ENCODE assay signal across 21 cellular contexts in genomic region chr3:30549600-30549999, GRCh38. TPM values are rescaled to one million over a fixed set of nuclear protein-coding genes. Genes with fewer than 3 reads are reported as not detected.
DNase-seq lines count a peak whose midpoint lies in the region; ATAC-seq, FAIRE-seq and TF ChIP-seq lines count a peak whose summit lies in the region.
"Had no signal": no experiment of that assay in that cellular context is flagged by ENCODE, and none has a peak within 500 bp of the region (broad histone marks: within the 10 kb centered on the region; RNA-seq: fewer than 3 reads in every experiment).

No MANE protein-coding gene starts in this region.

- CTCF ChIA-PET in A549 (lab: Yijun Ruan, JAX): no interaction called here

- no peak overlapping the region for H3K4me3 ChIP-seq in A549
- H3K4me3 ChIP-seq in RWPE2 (ENCODE audit: severe bottlenecking): no peak overlapping the region
- H3K4me3 ChIP-seq in spleen: no peak overlapping the region
- no peak overlapping the region for H3K4me3 ChIP-seq in WERI-Rb-1 (ENCODE audit: low read depth, low read length)
- H3K4me3 ChIP-seq: colonic mucosa, K562, left lung, vagina had no signal

- H3K27me3 ChIP-seq in H9 (ENCODE audit: insufficient read depth, low read length): no peaks in the 10 kb centered on the region
- no peaks in the 10 kb centered on the region for H3K27me3 ChIP-seq in RWPE2 (ENCODE audit: insufficient read depth, poor library complexity, severe bottlenecking)
- no peaks in the 10 kb centered on the region for H3K27me3 ChIP-seq in spleen (replicated peaks in 1 of 7)
- no peaks in the 10 kb centered on the region for H3K27me3 ChIP-seq in WERI-Rb-1 (ENCODE audit: insufficient read depth, low read depth, severe bottlenecking)
- H3K27me3 ChIP-seq: colonic mucosa, left lung, vagina had no signal

- H4K8ac ChIP-seq in H9 (replicated peaks; ENCODE audit: insufficient read length, low read depth, low read length): no peak overlapping the region

- H3K18ac ChIP-seq in H9 (ENCODE audit: insufficient read length, low read depth, low read length): no peak overlapping the region

- no peak overlapping the region for H3T11ph ChIP-seq in H9 (ENCODE audit: low read length)

- TF ChIP-seq POLR2A in A549 (IDR thresholded peaks at IDR 0.05; ENCODE audit: low read length) (no peak), spleen (IDR thresholded peaks at IDR 0.05) (no peak)

- H3K4ac ChIP-seq in H9 (ENCODE audit: low read depth, low read length): no peak overlapping the region

- H3K4me2 ChIP-seq in A549 (no peak overlapping the region), H9 (ENCODE audit: insufficient read depth, insufficient read length, low read length) (no peak overlapping the region)

- no peak overlapping the region for H2BK15ac ChIP-seq in H9 (ENCODE audit: low read depth, low read length)

- H4K5ac ChIP-seq in H9 (ENCODE audit: insufficient read length, low read depth, low read length): no peak overlapping the region

- TF ChIP-seq CTCF in A549 (IDR thresholded peaks at IDR 0.05): no peak
- TF ChIP-seq CTCF in H9 (conservative IDR thresholded peaks at IDR 0.05): no peak
- TF ChIP-seq CTCF in RWPE2 (IDR thresholded peaks at IDR 0.05; ENCODE audit: poor library complexity, severe bottlenecking): no peak
- no peak for TF ChIP-seq CTCF in natural killer cell (IDR thresholded peaks at IDR 0.05)
- TF ChIP-seq CTCF in spleen (IDR thresholded peaks at IDR 0.05 in 8 of 11, conservative IDR thresholded peaks at IDR 0.05 in 3 of 11): no peak
- no peak for TF ChIP-seq CTCF in WERI-Rb-1 (IDR thresholded peaks at IDR 0.05; ENCODE audit: low read depth, low read length)

- H3K56ac ChIP-seq in H9 (ENCODE audit: insufficient read length, low read depth, low read length): no peak overlapping the region

- H3K4me3 Mint-ChIP-seq in H9 (0 out of 5 replicates have a peak overlapping the region, but pooled peaks of 1 of the 2 experiments have one; percentile 30), natural killer cell (no peak overlapping the region)
- H3K4me3 Mint-ChIP-seq: activated T-cell treated with anti-CD3 and anti-CD28 coated beads, Interleukin-2, amount 50 U/mL, for 72 hours; CD4-positive, alpha-beta memory T cell; T-helper 17 cell had no signal

- FAIRE-seq in A549 (lab: Jason Lieb, UNC): no peak
- FAIRE-seq: K562 had no signal

- intact Hi-C loops in natural killer cell (cut with micrococcal nuclease) (no loop called here), spleen (cut with DNase I; ENCODE audit: low total_unique reads) (no loop called here)

- H2AFZ ChIP-seq in H9 (ENCODE audit: low read length): no peak overlapping the region

- H3K14ac ChIP-seq in H9 (ENCODE audit: insufficient read depth, low read length): no peak overlapping the region

- TF ChIP-seq EP300 in A549 (IDR thresholded peaks at IDR 0.05): no peak

- H3K4me1 ChIP-seq in A549 (peaks cover 36% of the 10 kb centered on the region), H9 (ENCODE audit: insufficient read depth, low read length) (peaks cover 14% of the 10 kb centered on the region; the same call in 1 of the 2 replicates), RWPE2 (ENCODE audit: insufficient read depth, poor library complexity, severe bottlenecking) (peaks cover 35% of the 10 kb centered on the region), spleen (peaks cover 0 to 17% (median 2%) of the 10 kb centered on the region in 6 donors)
- H3K4me1 ChIP-seq: colonic mucosa, left lung had no signal

- POLR2A ChIA-PET in A549 (lab: Yijun Ruan, JAX): no interaction called here

- 79% methylated on average over 4 of the region's 4 CpGs for WGBS in A549 (ENCODE audit: missing lambda C conversion rate)
- WGBS in H9 (ENCODE audit: extremely low coverage, insufficient read length, low lambda C conversion rate): no CpG with 5 or more reads among the region's 4 CpGs
- WGBS in spleen, 5 donors: 62 to 81% (median 68%) methylated on average over 4 of the region's 4 CpGs

- H2BK12ac ChIP-seq in H9 (ENCODE audit: insufficient read length, low read depth, low read length): no peak overlapping the region

- no peaks in the 10 kb centered on the region for H3K79me2 ChIP-seq in H9 (ENCODE audit: insufficient read depth, low read length)

- H3K27ac Mint-ChIP-seq in H9 (peak overlapping the region; percentile 57 to 93 (median 71); a peak in 5 of 7 replicates), natural killer cell (no peak overlapping the region)
- H3K27ac Mint-ChIP-seq: activated T-cell treated with anti-CD3 and anti-CD28 coated beads, Interleukin-2, amount 50 U/mL, for 72 hours; CD4-positive, alpha-beta memory T cell; T-helper 17 cell had no signal

- TF ChIP-seq RAD21 in A549 (conservative IDR thresholded peaks at IDR 0.05 in 1 of 2, IDR thresholded peaks at IDR 0.05 in 1 of 2): no peak

- H2BK20ac ChIP-seq in H9 (ENCODE audit: low read depth, low read length, poor library complexity, severe bottlenecking): no peak overlapping the region

- no peak overlapping the region for H2BK120ac ChIP-seq in H9 (ENCODE audit: low read depth, low read length, poor library complexity, severe bottlenecking)

- ATAC-seq in A549 (no peak), RWPE2 (ENCODE audit: low read depth) (no peak), natural killer cell (no peak)
- ATAC-seq: activated naive CD4-positive, alpha-beta T cell treated with anti-CD3 and anti-CD28 coated beads, Interleukin-2, amount 50 U/mL, for 72 hours; activated T-cell treated with anti-CD3 and anti-CD28 coated beads, Interleukin-2, amount 50 U/mL, for 72 hours; K562; left lung; T-helper 17 cell had no signal

- no peaks in the 10 kb centered on the region for H3K23me2 ChIP-seq in H9 (ENCODE audit: insufficient read length, low read depth, low read length, poor library complexity, severe bottlenecking)

- no peaks in the 10 kb centered on the region for H4K20me1 ChIP-seq in H9 (ENCODE audit: control insufficient read depth, insufficient read depth, insufficient read length)

- H3K79me1 ChIP-seq in H9 (ENCODE audit: insufficient read depth, low read depth, low read length, poor library complexity, severe bottlenecking): no peaks in the 10 kb centered on the region

- H3K27ac ChIP-seq in A549 (peak overlapping the region; percentile 4 to 53; a peak in 3 of 6 replicates), H9 (ENCODE audit: insufficient read length, low read depth, low read length) (peak overlapping the region; percentile 95), RWPE2 (ENCODE audit: poor library complexity, severe bottlenecking) (peak overlapping the region; percentile 76), spleen (no peak overlapping the region), WERI-Rb-1 (no peak overlapping the region)
- H3K27ac ChIP-seq: colonic mucosa, vagina had no signal

- H3K27me3 Mint-ChIP-seq in H9 (ENCODE audit: low read depth): no peaks in the 10 kb centered on the region; the same call in 1 of the 2 replicates
- H3K27me3 Mint-ChIP-seq in natural killer cell (ENCODE audit: low read depth in 2 of 2): no peaks in the 10 kb centered on the region
- H3K27me3 Mint-ChIP-seq: CD4-positive, alpha-beta memory T cell; T-helper 17 cell had no signal

- H3K36me3 ChIP-seq in RWPE2 (ENCODE audit: low read depth): no peaks in the 10 kb centered on the region
- H3K36me3 ChIP-seq in spleen: no peaks in the 10 kb centered on the region
- H3K36me3 ChIP-seq in WERI-Rb-1: no peaks in the 10 kb centered on the region
- H3K36me3 ChIP-seq: colonic mucosa, left lung, vagina had no signal

- peaks cover 9 to 15% (median 12%) of the 10 kb centered on the region in 3 experiments for H3K36me3 Mint-ChIP-seq in H9 (ENCODE audit: insufficient read depth in 1 of 3, low read depth in 3 of 3)
- H3K36me3 Mint-ChIP-seq in natural killer cell: no peaks in the 10 kb centered on the region
- H3K36me3 Mint-ChIP-seq: CD4-positive, alpha-beta memory T cell had no signal

- H3K9me3 ChIP-seq in A549 (no peaks in the 10 kb centered on the region), H9 (ENCODE audit: control insufficient read depth, low read depth, low read length) (no peaks in the 10 kb centered on the region), RWPE2 (ENCODE audit: severe bottlenecking) (no peaks in the 10 kb centered on the region), spleen (no peaks in the 10 kb centered on the region), WERI-Rb-1 (ENCODE audit: severe bottlenecking) (no peaks in the 10 kb centered on the region)
- H3K9me3 ChIP-seq: colonic mucosa, left lung, vagina had no signal

- no peak overlapping the region for H4K91ac ChIP-seq in H9 (ENCODE audit: insufficient read length, low read depth, low read length)

- no peak overlapping the region for H2AK5ac ChIP-seq in H9 (ENCODE audit: insufficient read length, low read length)

- peaks cover 52 to 61% of the 10 kb centered on the region in 2 experiments for H3K4me1 Mint-ChIP-seq in H9
- no peaks in the 10 kb centered on the region for H3K4me1 Mint-ChIP-seq in natural killer cell
- H3K4me1 Mint-ChIP-seq: CD4-positive, alpha-beta memory T cell; T-helper 17 cell had no signal

- no peak overlapping the region for H3K9ac ChIP-seq in H9 (ENCODE audit: extremely low read depth, insufficient read length, low read length)

- DNase-seq in A549 (ENCODE audit: low read depth in 1 of 2, low spot score in 1 of 2): no peak
- DNase-seq in H9: peak; percentile 65
- no peak for DNase-seq in RWPE2 (ENCODE audit: low spot score)
- DNase-seq in iPS-NIHi11 (ENCODE audit: low spot score): peak; percentile 33
- no peak for DNase-seq in activated CD4-positive, CD25-positive, alpha-beta regulatory T cell (lab: John Stamatoyannopoulos, UW)
- DNase-seq in natural killer cell: no peak
- DNase-seq in spleen: no peak
- DNase-seq in WERI-Rb-1: no peak
- DNase-seq: activated T-cell treated with anti-CD3 and anti-CD28 coated beads, Interleukin-2, amount 50 U/mL, for 72 hours; CD4-positive, alpha-beta memory T cell; colonic mucosa; DMS79; GOT3; left lung; NCI-H1048; NCI-H446 treated with DMSO at 0.1 percent for 48 hours; SHP77 treated with DMSO at 0.1 percent for 48 hours; T-helper 17 cell had no signal

- H2BK5ac ChIP-seq in H9 (ENCODE audit: insufficient read length, low read length): no peak overlapping the region

- peaks cover 8 to 13% of the 10 kb centered on the region in 2 experiments for H3K9me3 Mint-ChIP-seq in H9
- H3K9me3 Mint-ChIP-seq in natural killer cell: no peaks in the 10 kb centered on the region
- H3K9me3 Mint-ChIP-seq: activated T-cell treated with anti-CD3 and anti-CD28 coated beads, Interleukin-2, amount 50 U/mL, for 72 hours had no signal

- H3K23ac ChIP-seq in H9 (ENCODE audit: insufficient read length, low read depth, low read length): no peak overlapping the region

TF ChIP-seq in A549, 52 proteins besides CTCF, POLR2A, EP300 and RAD21 (continues in another document):
- TF ChIP-seq NPAS2 (CRISPR knock-in tag; IDR thresholded peaks at IDR 0.05; ENCODE audit: borderline replicate concordance) (no peak), RNF2 (IDR thresholded peaks at IDR 0.05; ENCODE audit: borderline replicate concordance, low read depth) (no peak)

RNA-seq across cellular contexts. Expression of gene TGFBR2, which starts 56.8 kb away (rescaled TPM):
- polyA plus RNA-seq in A549 (2011; rRNA removed) (97.4 and 119 TPM in 2 replicates), A549 (2017; fragmentation: RNase III; extraction: RNeasy Plus Mini Kit Qiagen cat#74134 plus additional on column Dnase treatment) (47.0 to 57.8 TPM (median 48.5 TPM) in 3 replicates), spleen (10 to 100 TPM; 18.2 to 45.6 (median 33.7) TPM)
- polyA plus RNA-seq in A549 (2012; cell fraction: cytosol; rRNA removed): 21.5 and 26.8 TPM in 2 replicates
- 20.0 and 20.1 TPM in 2 replicates for polyA plus RNA-seq in A549 (2012; cell fraction: nucleus; rRNA removed)
- polyA minus RNA-seq in A549 (2011; rRNA and poly(A)+ RNA removed): 103 and 115 TPM in 2 replicates
- total RNA-seq in H9 (2021) (9.6 and 10.6 TPM in 2 replicates), natural killer cell (100 to 1,000 TPM in 1 of 3 donors, 10 to 100 TPM in 2; 70.4 to 113 (median 99.3) TPM), spleen (100 to 1,000 TPM; 163 to 322 (median 277) TPM)

Comparison
In these comparisons a context has a peak if more than half of its experiments do, and no peak if none do; other contexts are left out.
1. DNase-seq: peak in H9 (single experiment) and iPS-NIHi11 (single experiment); none in A549 (0 of 2), RWPE2 (single experiment), activated CD4-positive, CD25-positive, alpha-beta regulatory T cell (0 of 4), natural killer cell (single experiment), spleen (single experiment) and WERI-Rb-1 (single experiment).
2. H3K27ac ChIP-seq: peak in A549 (2 of 2), H9 (single experiment) and RWPE2 (single experiment); none in spleen (0 of 8) and WERI-Rb-1 (single experiment).
3. H3K27ac Mint-ChIP-seq: peak in H9 (3 of 3); none in natural killer cell (0 of 2).